17 cellular contexts compared by ENCODE assay signal in genomic region chr1:80593197-80593596, GRCh38.
A peak's percentile ranks its signal among the peaks of the same experiment; 100 is the strongest.
DNase-seq lines count a peak whose midpoint lies in the region; ATAC-seq and TF ChIP-seq lines count a peak whose summit lies in the region.
"Had no signal": no experiment of that assay in that cellular context is flagged by ENCODE, and none has a peak within 500 bp of the region (broad histone marks: within the 10 kb centered on the region; RNA-seq: fewer than 3 reads in every experiment).

No MANE protein-coding gene starts in this region.

- peak overlapping the region; percentile 48 for H3K4me3 Mint-ChIP-seq in Calu3 (ENCODE audit: low read depth, unreplicated experiment)
- H3K4me3 Mint-ChIP-seq in naive thymus-derived CD4-positive, alpha-beta T cell, result no peak overlapping the region
- H3K4me3 Mint-ChIP-seq: B cell; CD4-positive, CD25-positive, alpha-beta regulatory T cell; CD8-positive, alpha-beta memory T cell; GM23338 had no signal

- DNase-seq in Calu3 (peak; percentile 4), PC-9 (no peak), myocyte (ENCODE audit: low read depth) (peak; percentile 13), NCI-H1048 (lab: John Stamatoyannopoulos, UW) (no peak), MG63 (no peak)
- no peak for DNase-seq in stimulated activated CD4-positive, alpha-beta T cell treated with anti-CD3 and anti-CD28 coated beads, Interleukin-15, amount 100 ng/mL, for 24 hours
- DNase-seq in naive thymus-derived CD4-positive, alpha-beta T cell, result no peak
- DNase-seq: CD4-positive, CD25-positive, alpha-beta regulatory T cell; CD8-positive, alpha-beta memory T cell; DMS 273 treated with DMSO at 0.1 percent for 48 hours; DMS79; GF-D8; HCEC 1CT had no signal

- peaks cover 25% of the 10 kb centered on the region for H3K9me3 ChIP-seq in PC-9 (ENCODE audit: insufficient read depth, low read depth)
- H3K9me3 ChIP-seq in MG63, result no peaks in the 10 kb centered on the region
- peaks cover 0 to 11% (median 3%) of the 10 kb centered on the region in 3 experiments for H3K9me3 ChIP-seq in naive thymus-derived CD4-positive, alpha-beta T cell (ENCODE audit: control insufficient read depth in 2 of 3, low read length in 3 of 3)

- peak overlapping the region; percentile 62 for H3K4me2 ChIP-seq in PC-9
- H3K4me2 ChIP-seq: BLaER1 treated with 17β-estradiol and CSF1 and Interleukin-3, amounts not matched to agents 10 nM and 100 nM; GM23338 had no signal

- H4K20me1 ChIP-seq in PC-9 (ENCODE audit: insufficient read depth), result no peaks in the 10 kb centered on the region
- H4K20me1 ChIP-seq: BLaER1 treated with 17β-estradiol and CSF1 and Interleukin-3, amounts not matched to agents 10 nM and 100 nM had no signal

- no peaks in the 10 kb centered on the region for H3F3A ChIP-seq in PC-9 (ENCODE audit: insufficient read depth, low read depth)

- peaks cover 10% of the 10 kb centered on the region for H3K9me3 Mint-ChIP-seq in Calu3 (ENCODE audit: low read depth, unreplicated experiment)
- peaks cover 12 to 56% (median 27%) of the 10 kb centered on the region in 11 donors for H3K9me3 Mint-ChIP-seq in naive thymus-derived CD4-positive, alpha-beta T cell

- H3K4me3 ChIP-seq in PC-9, result no peak overlapping the region
- no peak overlapping the region for H3K4me3 ChIP-seq in MG63
- H3K4me3 ChIP-seq in naive thymus-derived CD4-positive, alpha-beta T cell (ENCODE audit: low read length), result no peak overlapping the region
- H3K4me3 ChIP-seq: BLaER1 treated with 17β-estradiol and CSF1 and Interleukin-3, amounts not matched to agents 10 nM and 100 nM; GM23338 had no signal

- peak overlapping the region; percentile 92 for H3K27ac Mint-ChIP-seq in Calu3 (ENCODE audit: unreplicated experiment)
- no peak overlapping the region for H3K27ac Mint-ChIP-seq in naive thymus-derived CD4-positive, alpha-beta T cell
- H3K27ac Mint-ChIP-seq: B cell; CD4-positive, CD25-positive, alpha-beta regulatory T cell; CD8-positive, alpha-beta memory T cell; GM23338 had no signal

- no TSS peak for BruUV-seq in Calu3 (replicated peaks; lab: Mats Ljungman, UMichigan)
- no TSS peak for BruUV-seq in PC-9 (replicated peaks; lab: Mats Ljungman, UMichigan)

- POLR2A ChIA-PET in PC-9 (lab: Charles Lee; ENCODE audit: unreplicated experiment), result no interaction called here
- POLR2A ChIA-PET in naive thymus-derived CD4-positive, alpha-beta T cell (lab: Charles Lee), result no interaction called here

- H3K79me2 ChIP-seq in PC-9 (ENCODE audit: low read depth), result no peaks in the 10 kb centered on the region

- no peak for ATAC-seq in naive thymus-derived CD4-positive, alpha-beta T cell
- ATAC-seq: GM23338 had no signal

- H3K27me3 ChIP-seq in PC-9 (ENCODE audit: insufficient read depth, low read depth), result no peaks in the 10 kb centered on the region
- H3K27me3 ChIP-seq in MG63, result no peaks in the 10 kb centered on the region
- no peaks in the 10 kb centered on the region for H3K27me3 ChIP-seq in naive thymus-derived CD4-positive, alpha-beta T cell (ENCODE audit: control insufficient read depth in 2 of 2, insufficient read depth in 2 of 2, low read length in 2 of 2)
- H3K27me3 ChIP-seq: BLaER1 treated with 17β-estradiol and CSF1 and Interleukin-3, amounts not matched to agents 10 nM and 100 nM had no signal

- H3K36me3 Mint-ChIP-seq in Calu3 (ENCODE audit: insufficient read depth, unreplicated experiment), result peaks cover 16% of the 10 kb centered on the region
- H3K36me3 Mint-ChIP-seq in naive thymus-derived CD4-positive, alpha-beta T cell, result peaks cover 0 to 8% (median 0%) of the 10 kb centered on the region in 5 donors
- H3K36me3 Mint-ChIP-seq: CD4-positive, CD25-positive, alpha-beta regulatory T cell; CD8-positive, alpha-beta memory T cell had no signal

- H3K27me3 Mint-ChIP-seq in Calu3 (ENCODE audit: unreplicated experiment), result no peaks in the 10 kb centered on the region
- H3K27me3 Mint-ChIP-seq in naive thymus-derived CD4-positive, alpha-beta T cell, result no peaks in the 10 kb centered on the region
- H3K27me3 Mint-ChIP-seq: B cell; CD4-positive, CD25-positive, alpha-beta regulatory T cell; CD8-positive, alpha-beta memory T cell had no signal

- CTCF ChIA-PET in Calu3 (lab: Charles Lee) (interaction anchor here (0.9 kb wide), 2 partner anchors 30 to 33 kb away, joined by 3 to 10 read pairs; no protein-coding TSS in a partner anchor), PC-9 (lab: Charles Lee) (no interaction called here)
- CTCF ChIA-PET in naive thymus-derived CD4-positive, alpha-beta T cell (lab: Charles Lee), result no interaction called here

- H3K27ac ChIP-seq in 22Rv1, result peak overlapping the region; percentile 53
- peak overlapping the region; percentile 64; the same call in 1 of the 2 replicates for H3K27ac ChIP-seq in PC-9
- H3K27ac ChIP-seq in naive thymus-derived CD4-positive, alpha-beta T cell (ENCODE audit: low read depth, low read length), result no peak overlapping the region
- H3K27ac ChIP-seq: BLaER1 treated with 17β-estradiol and CSF1 and Interleukin-3, amounts not matched to agents 10 nM and 100 nM had no signal

- TF ChIP-seq CTCF in 22Rv1 (IDR thresholded peaks at IDR 0.05) (no peak), Calu3 (IDR thresholded peaks at IDR 0.05; ENCODE audit: unreplicated experiment) (no peak), PC-9 (conservative IDR thresholded peaks at IDR 0.05) (no peak)

- H3K36me3 ChIP-seq in PC-9 (ENCODE audit: low read depth) (no peaks in the 10 kb centered on the region), MG63 (no peaks in the 10 kb centered on the region)
- H3K36me3 ChIP-seq in naive thymus-derived CD4-positive, alpha-beta T cell (ENCODE audit: control insufficient read depth in 2 of 3, insufficient read depth in 3 of 3, low read length in 3 of 3), result no peaks in the 10 kb centered on the region
- H3K36me3 ChIP-seq: BLaER1 treated with 17β-estradiol and CSF1 and Interleukin-3, amounts not matched to agents 10 nM and 100 nM had no signal

- peaks cover 19% of the 10 kb centered on the region for H3K4me1 ChIP-seq in PC-9 (replicated peaks; ENCODE audit: insufficient read depth)
- no peaks in the 10 kb centered on the region for H3K4me1 ChIP-seq in naive thymus-derived CD4-positive, alpha-beta T cell (ENCODE audit: control insufficient read depth in 2 of 2, insufficient read depth in 2 of 2, low read length in 2 of 2)
- H3K4me1 ChIP-seq: BLaER1 treated with 17β-estradiol and CSF1 and Interleukin-3, amounts not matched to agents 10 nM and 100 nM had no signal

- intact Hi-C loops in Calu3 (cut with micrococcal nuclease; ENCODE audit: unreplicated experiment) (no loop called here), PC-9 (cut with micrococcal nuclease; ENCODE audit: unreplicated experiment) (no loop called here)
- intact Hi-C loops in naive thymus-derived CD4-positive, alpha-beta T cell (cut with micrococcal nuclease), result no loop called here

- H2AFZ ChIP-seq in PC-9, result no peak overlapping the region
- H2AFZ ChIP-seq: GM23338 had no signal

- H3K4me1 Mint-ChIP-seq in Calu3 (ENCODE audit: low read depth, unreplicated experiment), result peaks cover 33% of the 10 kb centered on the region
- H3K4me1 Mint-ChIP-seq in naive thymus-derived CD4-positive, alpha-beta T cell, result no peaks in the 10 kb centered on the region
- H3K4me1 Mint-ChIP-seq: B cell; CD4-positive, CD25-positive, alpha-beta regulatory T cell; CD8-positive, alpha-beta memory T cell; GM23338 had no signal

- no peaks in the 10 kb centered on the region for H3K9me2 ChIP-seq in PC-9 (ENCODE audit: insufficient read depth)

Comparison
In these comparisons a context has a peak if more than half of its experiments do, and no peak if none do; other contexts are left out.
1. DNase-seq: peak in Calu3 (single experiment) and myocyte (single experiment); none in PC-9 (0 of 2), NCI-H1048 (single experiment), MG63 (single experiment), stimulated activated CD4-positive, alpha-beta T cell treated with anti-CD3 and anti-CD28 coated beads, Interleukin-15, amount 100 ng/mL, for 24 hours (single experiment) and naive thymus-derived CD4-positive, alpha-beta T cell (0 of 9).